Comparison of ENCODE assay signal across 1 cellular context in genomic region chr17:30104575-30105339, GRCh38.
TF ChIP-seq lines count a peak whose summit lies in the region.

No MANE protein-coding gene starts in this region.

TF ChIP-seq in HepG2, 621 proteins besides CTCF, POLR2A, EP300 and RAD21 (continued from another document and continues in another):
- TF ChIP-seq PAXIP1 (CRISPR knock-in tag; conservative IDR thresholded peaks at IDR 0.05), result 0 out of 2 replicates have a peak, but pooled peaks have one; percentile 20
- TF ChIP-seq HOXA7 (CRISPR knock-in tag; IDR thresholded peaks at IDR 0.05), result no peak
- TF ChIP-seq RARA (CRISPR knock-in tag; IDR thresholded peaks at IDR 0.05), result peak; percentile 55; the same call in 1 of the 2 replicates
- 0 out of 2 replicates have a peak, but pooled peaks have one; percentile 39 for TF ChIP-seq ZBTB43 (CRISPR knock-in tag; conservative IDR thresholded peaks at IDR 0.05)
- no peak for TF ChIP-seq ZNF484 (CRISPR knock-in tag; IDR thresholded peaks at IDR 0.05; ENCODE audit: borderline replicate concordance, low read depth)
- no peak for TF ChIP-seq ZNF556 (CRISPR knock-in tag; IDR thresholded peaks at IDR 0.05; ENCODE audit: borderline replicate concordance)
- no peak for TF ChIP-seq ZNF235 (CRISPR knock-in tag; IDR thresholded peaks at IDR 0.05; ENCODE audit: borderline replicate concordance)
- TF ChIP-seq MEIS2 (CRISPR knock-in tag; IDR thresholded peaks at IDR 0.05), result peak; percentile 31; the same call in 1 of the 2 replicates
- TF ChIP-seq, protein P1, sequence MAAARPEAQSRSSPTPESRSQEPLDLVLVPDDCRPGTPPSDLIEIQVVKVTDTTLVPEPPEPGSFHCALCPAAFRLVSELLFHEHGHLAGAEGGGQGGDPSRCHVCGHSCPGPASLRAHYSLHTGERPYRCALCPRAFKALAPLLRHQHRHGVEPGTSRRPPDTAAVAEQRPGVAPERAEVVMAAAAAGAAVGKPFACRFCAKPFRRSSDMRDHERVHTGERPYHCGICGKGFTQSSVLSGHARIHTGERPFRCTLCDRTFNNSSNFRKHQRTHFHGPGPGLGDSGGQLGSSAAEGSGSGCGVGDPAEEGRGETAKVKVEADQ (CRISPR knock-in tag; IDR thresholded peaks at IDR 0.05; ENCODE audit: borderline replicate concordance), result 0 out of 2 replicates have a peak, but pooled peaks have one; percentile 41
- TF ChIP-seq, protein P2, sequence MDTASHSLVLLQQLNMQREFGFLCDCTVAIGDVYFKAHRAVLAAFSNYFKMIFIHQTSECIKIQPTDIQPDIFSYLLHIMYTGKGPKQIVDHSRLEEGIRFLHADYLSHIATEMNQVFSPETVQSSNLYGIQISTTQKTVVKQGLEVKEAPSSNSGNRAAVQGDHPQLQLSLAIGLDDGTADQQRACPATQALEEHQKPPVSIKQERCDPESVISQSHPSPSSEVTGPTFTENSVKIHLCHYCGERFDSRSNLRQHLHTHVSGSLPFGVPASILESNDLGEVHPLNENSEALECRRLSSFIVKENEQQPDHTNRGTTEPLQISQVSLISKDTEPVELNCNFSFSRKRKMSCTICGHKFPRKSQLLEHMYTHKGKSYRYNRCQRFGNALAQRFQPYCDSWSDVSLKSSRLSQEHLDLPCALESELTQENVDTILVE (CRISPR knock-in tag; IDR thresholded peaks at IDR 0.05), result peak; percentile 69; the same call in 1 of the 2 replicates
- peak; percentile 18; the same call in 1 of the 2 replicates for TF ChIP-seq ARNT2 (CRISPR knock-in tag; IDR thresholded peaks at IDR 0.05; ENCODE audit: low read depth)
- peak; percentile 41; the same call in 1 of the 2 replicates for TF ChIP-seq NFKB2 (CRISPR knock-in tag; IDR thresholded peaks at IDR 0.05; ENCODE audit: borderline replicate concordance)
- no peak for TF ChIP-seq ZNF263 (CRISPR knock-in tag; IDR thresholded peaks at IDR 0.05)
- TF ChIP-seq ZNF878 (CRISPR knock-in tag; IDR thresholded peaks at IDR 0.05), result 0 out of 2 replicates have a peak, but pooled peaks have one; percentile 48
- TF ChIP-seq ZNF749 (CRISPR knock-in tag; IDR thresholded peaks at IDR 0.05; ENCODE audit: borderline replicate concordance), result no peak
- TF ChIP-seq IKZF5 (CRISPR knock-in tag; IDR thresholded peaks at IDR 0.05), result no peak
- TF ChIP-seq ZNF207 (IDR thresholded peaks at IDR 0.05; ENCODE audit: borderline replicate concordance), result no peak
- TF ChIP-seq, protein P3, sequence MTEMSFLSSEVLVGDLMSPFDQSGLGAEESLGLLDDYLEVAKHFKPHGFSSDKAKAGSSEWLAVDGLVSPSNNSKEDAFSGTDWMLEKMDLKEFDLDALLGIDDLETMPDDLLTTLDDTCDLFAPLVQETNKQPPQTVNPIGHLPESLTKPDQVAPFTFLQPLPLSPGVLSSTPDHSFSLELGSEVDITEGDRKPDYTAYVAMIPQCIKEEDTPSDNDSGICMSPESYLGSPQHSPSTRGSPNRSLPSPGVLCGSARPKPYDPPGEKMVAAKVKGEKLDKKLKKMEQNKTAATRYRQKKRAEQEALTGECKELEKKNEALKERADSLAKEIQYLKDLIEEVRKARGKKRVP (CRISPR knock-in tag; IDR thresholded peaks at IDR 0.05), result no peak
- peak; percentile 61; the same call in 1 of the 2 replicates for TF ChIP-seq REPIN1 (CRISPR knock-in tag; IDR thresholded peaks at IDR 0.05; ENCODE audit: borderline replicate concordance, low read depth)
- TF ChIP-seq KLF15 (CRISPR knock-in tag; IDR thresholded peaks at IDR 0.05; ENCODE audit: borderline replicate concordance), result no peak
- no peak for TF ChIP-seq ZNF282 (IDR thresholded peaks at IDR 0.05; ENCODE audit: partially characterized antibody)
- TF ChIP-seq, protein P4, sequence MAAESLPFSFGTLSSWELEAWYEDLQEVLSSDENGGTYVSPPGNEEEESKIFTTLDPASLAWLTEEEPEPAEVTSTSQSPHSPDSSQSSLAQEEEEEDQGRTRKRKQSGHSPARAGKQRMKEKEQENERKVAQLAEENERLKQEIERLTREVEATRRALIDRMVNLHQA (CRISPR knock-in tag; IDR thresholded peaks at IDR 0.05), result no peak
- TF ChIP-seq KMT2B (CRISPR knock-in tag; IDR thresholded peaks at IDR 0.05), result peak; percentile 45; the same call in 1 of the 2 replicates
- no peak for TF ChIP-seq ETV6 (CRISPR knock-in tag; conservative IDR thresholded peaks at IDR 0.05)
- peak; percentile 85; the same call in 1 of the 2 replicates for TF ChIP-seq TBX2 (CRISPR knock-in tag; IDR thresholded peaks at IDR 0.05; ENCODE audit: borderline replicate concordance)
- no peak; the same call in 1 of the 2 replicates for TF ChIP-seq ZNF292 (CRISPR knock-in tag; IDR thresholded peaks at IDR 0.05; ENCODE audit: borderline replicate concordance, low read depth)
- TF ChIP-seq EEA1 (CRISPR knock-in tag; IDR thresholded peaks at IDR 0.05; ENCODE audit: borderline replicate concordance), result no peak
- TF ChIP-seq NFYB (CRISPR knock-in tag; IDR thresholded peaks at IDR 0.05), result 0 out of 2 replicates have a peak, but pooled peaks have one; percentile 10
- TF ChIP-seq ARNTL (CRISPR knock-in tag; IDR thresholded peaks at IDR 0.05), result peak; percentile 80
- no peak for TF ChIP-seq EED (CRISPR knock-in tag; IDR thresholded peaks at IDR 0.05)
- TF ChIP-seq TBL1XR1 (IDR thresholded peaks at IDR 0.05; ENCODE audit: borderline replicate concordance, low read length, partially characterized antibody), result peak; percentile 17
- TF ChIP-seq SMC3 (IDR thresholded peaks at IDR 0.05; ENCODE audit: low read length), result peak; percentile 89
- peak; percentile 57; the same call in 1 of the 2 replicates for TF ChIP-seq ZMYM4 (CRISPR knock-in tag; IDR thresholded peaks at IDR 0.05)
- peak; percentile 42; the same call in 1 of the 2 replicates for TF ChIP-seq HNF4A (CRISPR knock-in tag; IDR thresholded peaks at IDR 0.05)
- TF ChIP-seq ELF4 (CRISPR knock-in tag; IDR thresholded peaks at IDR 0.05; ENCODE audit: borderline replicate concordance), result no peak
- TF ChIP-seq NR2F2 (IDR thresholded peaks at IDR 0.05; ENCODE audit: borderline replicate concordance, low read depth), result 0 out of 2 replicates have a peak, but pooled peaks have one; percentile 33
- TF ChIP-seq, protein P5, sequence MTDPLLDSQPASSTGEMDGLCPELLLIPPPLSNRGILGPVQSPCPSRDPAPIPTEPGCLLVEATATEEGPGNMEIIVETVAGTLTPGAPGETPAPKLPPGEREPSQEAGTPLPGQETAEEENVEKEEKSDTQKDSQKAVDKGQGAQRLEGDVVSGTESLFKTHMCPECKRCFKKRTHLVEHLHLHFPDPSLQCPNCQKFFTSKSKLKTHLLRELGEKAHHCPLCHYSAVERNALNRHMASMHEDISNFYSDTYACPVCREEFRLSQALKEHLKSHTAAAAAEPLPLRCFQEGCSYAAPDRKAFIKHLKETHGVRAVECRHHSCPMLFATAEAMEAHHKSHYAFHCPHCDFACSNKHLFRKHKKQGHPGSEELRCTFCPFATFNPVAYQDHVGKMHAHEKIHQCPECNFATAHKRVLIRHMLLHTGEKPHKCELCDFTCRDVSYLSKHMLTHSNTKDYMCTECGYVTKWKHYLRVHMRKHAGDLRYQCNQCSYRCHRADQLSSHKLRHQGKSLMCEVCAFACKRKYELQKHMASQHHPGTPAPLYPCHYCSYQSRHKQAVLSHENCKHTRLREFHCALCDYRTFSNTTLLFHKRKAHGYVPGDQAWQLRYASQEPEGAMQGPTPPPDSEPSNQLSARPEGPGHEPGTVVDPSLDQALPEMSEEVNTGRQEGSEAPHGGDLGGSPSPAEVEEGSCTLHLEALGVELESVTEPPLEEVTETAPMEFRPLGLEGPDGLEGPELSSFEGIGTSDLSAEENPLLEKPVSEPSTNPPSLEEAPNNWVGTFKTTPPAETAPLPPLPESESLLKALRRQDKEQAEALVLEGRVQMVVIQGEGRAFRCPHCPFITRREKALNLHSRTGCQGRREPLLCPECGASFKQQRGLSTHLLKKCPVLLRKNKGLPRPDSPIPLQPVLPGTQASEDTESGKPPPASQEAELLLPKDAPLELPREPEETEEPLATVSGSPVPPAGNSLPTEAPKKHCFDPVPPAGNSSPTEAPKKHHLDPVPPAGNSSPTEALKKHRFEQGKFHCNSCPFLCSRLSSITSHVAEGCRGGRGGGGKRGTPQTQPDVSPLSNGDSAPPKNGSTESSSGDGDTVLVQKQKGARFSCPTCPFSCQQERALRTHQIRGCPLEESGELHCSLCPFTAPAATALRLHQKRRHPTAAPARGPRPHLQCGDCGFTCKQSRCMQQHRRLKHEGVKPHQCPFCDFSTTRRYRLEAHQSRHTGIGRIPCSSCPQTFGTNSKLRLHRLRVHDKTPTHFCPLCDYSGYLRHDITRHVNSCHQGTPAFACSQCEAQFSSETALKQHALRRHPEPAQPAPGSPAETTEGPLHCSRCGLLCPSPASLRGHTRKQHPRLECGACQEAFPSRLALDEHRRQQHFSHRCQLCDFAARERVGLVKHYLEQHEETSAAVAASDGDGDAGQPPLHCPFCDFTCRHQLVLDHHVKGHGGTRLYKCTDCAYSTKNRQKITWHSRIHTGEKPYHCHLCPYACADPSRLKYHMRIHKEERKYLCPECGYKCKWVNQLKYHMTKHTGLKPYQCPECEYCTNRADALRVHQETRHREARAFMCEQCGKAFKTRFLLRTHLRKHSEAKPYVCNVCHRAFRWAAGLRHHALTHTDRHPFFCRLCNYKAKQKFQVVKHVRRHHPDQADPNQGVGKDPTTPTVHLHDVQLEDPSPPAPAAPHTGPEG (CRISPR knock-in tag; IDR thresholded peaks at IDR 0.05), result no peak
- TF ChIP-seq, protein P6, sequence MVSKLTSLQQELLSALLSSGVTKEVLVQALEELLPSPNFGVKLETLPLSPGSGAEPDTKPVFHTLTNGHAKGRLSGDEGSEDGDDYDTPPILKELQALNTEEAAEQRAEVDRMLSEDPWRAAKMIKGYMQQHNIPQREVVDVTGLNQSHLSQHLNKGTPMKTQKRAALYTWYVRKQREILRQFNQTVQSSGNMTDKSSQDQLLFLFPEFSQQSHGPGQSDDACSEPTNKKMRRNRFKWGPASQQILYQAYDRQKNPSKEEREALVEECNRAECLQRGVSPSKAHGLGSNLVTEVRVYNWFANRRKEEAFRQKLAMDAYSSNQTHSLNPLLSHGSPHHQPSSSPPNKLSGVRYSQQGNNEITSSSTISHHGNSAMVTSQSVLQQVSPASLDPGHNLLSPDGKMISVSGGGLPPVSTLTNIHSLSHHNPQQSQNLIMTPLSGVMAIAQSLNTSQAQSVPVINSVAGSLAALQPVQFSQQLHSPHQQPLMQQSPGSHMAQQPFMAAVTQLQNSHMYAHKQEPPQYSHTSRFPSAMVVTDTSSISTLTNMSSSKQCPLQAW (CRISPR knock-in tag; IDR thresholded peaks at IDR 0.05), result 0 out of 2 replicates have a peak, but pooled peaks have one; percentile 60
- TF ChIP-seq, protein P7, sequence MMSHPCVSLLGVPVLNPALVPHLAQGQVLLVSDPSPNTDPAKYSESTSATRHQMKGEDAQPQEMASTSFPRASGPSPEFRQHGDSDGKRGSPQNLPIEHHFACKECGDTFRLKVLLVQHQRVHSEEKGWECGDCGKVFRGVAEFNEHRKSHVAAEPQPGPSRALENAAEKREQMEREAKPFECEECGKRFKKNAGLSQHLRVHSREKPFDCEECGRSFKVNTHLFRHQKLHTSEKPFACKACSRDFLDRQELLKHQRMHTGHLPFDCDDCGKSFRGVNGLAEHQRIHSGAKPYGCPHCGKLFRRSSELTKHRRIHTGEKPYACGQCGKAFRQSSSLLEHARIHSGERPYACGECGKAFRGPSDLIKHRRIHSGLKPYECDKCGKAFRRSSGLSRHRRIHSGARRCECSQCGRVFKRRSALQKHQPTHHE (CRISPR knock-in tag; IDR thresholded peaks at IDR 0.05; ENCODE audit: borderline replicate concordance), result no peak
- 0 out of 2 replicates have a peak, but pooled peaks have one; percentile 43 for TF ChIP-seq PREB (CRISPR knock-in tag; IDR thresholded peaks at IDR 0.05)
- no peak for TF ChIP-seq MEIS1 (CRISPR knock-in tag; IDR thresholded peaks at IDR 0.05; ENCODE audit: borderline replicate concordance)
- no peak for TF ChIP-seq NFYC (CRISPR knock-in tag; IDR thresholded peaks at IDR 0.05)
